In the genomic region with DNA sequence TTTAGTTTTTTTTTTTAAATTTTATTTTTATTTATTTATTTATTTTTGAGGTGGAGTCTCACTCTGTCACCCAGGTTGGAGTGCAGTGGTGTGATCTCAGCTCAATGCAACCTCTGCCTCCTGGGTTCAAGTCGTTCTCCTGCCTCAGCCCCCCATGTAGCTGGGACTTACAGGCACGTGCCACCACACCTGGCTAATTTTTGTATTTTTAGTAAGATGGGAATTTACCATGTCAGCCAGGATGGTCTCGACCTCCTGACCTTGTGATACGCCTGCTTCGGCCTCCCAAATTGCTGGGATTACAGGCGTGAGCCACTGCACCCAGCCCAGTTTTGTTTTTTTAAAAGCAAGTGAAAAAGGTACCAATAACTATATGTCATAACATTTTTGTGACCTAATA, we compare ENCODE assay signal across 8 cellular contexts. TPM values are rescaled to one million over a fixed set of nuclear protein-coding genes. Genes with fewer than 3 reads are reported as not detected.
DNase-seq lines count a peak whose midpoint lies in the region; ATAC-seq and TF ChIP-seq lines count a peak whose summit lies in the region.
"Not testable (repeated sequence)": the region's sequence is repeated elsewhere in the genome, so short reads cannot be mapped to it uniquely, and the experiment has no call there.

No MANE protein-coding gene starts in this region.

- H3K4me1 Mint-ChIP-seq in CD4-positive, alpha-beta memory T cell, result peaks cover 47 to 79% (median 61%) of the 10 kb centered on the region in 4 donors
- H3K4me1 Mint-ChIP-seq in IgD-negative memory B cell, result peaks cover 47 to 57% (median 55%) of the 10 kb centered on the region in 3 donors
- peaks cover 65% of the 10 kb centered on the region for H3K4me1 Mint-ChIP-seq in activated T-cell treated with anti-CD3 and anti-CD28 coated beads, Interleukin-2, amount 50 U/mL, for 72 hours (ENCODE audit: low read depth)
- peaks cover 47 to 61% of the 10 kb centered on the region in 2 donors for H3K4me1 Mint-ChIP-seq in natural killer cell treated with Interleukin-12 subunit alpha and Interleukin-12 subunit beta and Interleukin-15 and Interleukin-18, amount 100 ng/mL, for 72 hours (ENCODE audit: low read depth in 2 of 2)

- H3K9me3 ChIP-seq in CD4-positive, alpha-beta memory T cell (ENCODE audit: control insufficient read depth in 1 of 2, low read length in 2 of 2); SU-DHL-6 (ENCODE audit: insufficient read depth, low read length); ascending aorta; hepatocyte (ENCODE audit: low read depth); suprapubic skin: not testable (repeated sequence)

- CTCF ChIA-PET in CD4-positive, alpha-beta memory T cell (lab: Charles Lee; ENCODE audit: partially characterized antibody), result interaction anchor here (0.7 to 7.6 kb wide), 4 partner anchors 13 to 128 kb away, joined by 3 to 62 read pairs (median 3); a partner anchor contains a TSS

- H3K9ac ChIP-seq in SU-DHL-6 (ENCODE audit: low read length), result peak overlapping the region; percentile 13

- H3K4me1 ChIP-seq in CD4-positive, alpha-beta memory T cell (ENCODE audit: insufficient read depth, low read length), result peaks cover 80% of the 10 kb centered on the region
- H3K4me1 ChIP-seq in ascending aorta (peaks cover 0 to 34% of the 10 kb centered on the region in 2 donors), suprapubic skin (peaks cover 70% of the 10 kb centered on the region)
- not testable (repeated sequence) for H3K4me1 ChIP-seq in hepatocyte (ENCODE audit: insufficient read depth)

- not testable (repeated sequence) for H3K9me2 ChIP-seq in SU-DHL-6 (replicated peaks; ENCODE audit: insufficient read depth, low read length); hepatocyte (replicated peaks; ENCODE audit: insufficient read depth)

- not testable (repeated sequence) for H3K9me3 Mint-ChIP-seq in CD4-positive, alpha-beta memory T cell; IgD-negative memory B cell; activated T-cell treated with anti-CD3 and anti-CD28 coated beads, Interleukin-2, amount 50 U/mL, for 72 hours; natural killer cell treated with Interleukin-12 subunit alpha and Interleukin-12 subunit beta and Interleukin-15 and Interleukin-18, amount 100 ng/mL, for 72 hours

- POLR2A ChIA-PET in CD4-positive, alpha-beta memory T cell (lab: Charles Lee; ENCODE audit: partially characterized antibody), result interaction anchor here (0.8 to 1.5 kb wide), 4 partner anchors 13 to 82 kb away, joined by 3 to 5 read pairs (median 4); no protein-coding TSS in a partner anchor

- TF ChIP-seq POLR2A in suprapubic skin (IDR thresholded peaks at IDR 0.05), result not testable (repeated sequence)

- not testable (repeated sequence) for H3K27me3 ChIP-seq in CD4-positive, alpha-beta memory T cell (ENCODE audit: insufficient read depth, low read length); SU-DHL-6 (ENCODE audit: low read length); ascending aorta; hepatocyte; suprapubic skin

- not testable (repeated sequence) for H3K4me3 ChIP-seq in CD4-positive, alpha-beta memory T cell (ENCODE audit: low read length in 2 of 2); SU-DHL-6 (ENCODE audit: insufficient read depth, low read length, poor library complexity, severe bottlenecking); hepatocyte
- H3K4me3 ChIP-seq in ascending aorta (peak overlapping the region; percentile 38 to 92), suprapubic skin (peak overlapping the region; percentile 5)

- not testable (repeated sequence) for H3K27ac ChIP-seq in CD4-positive, alpha-beta memory T cell (ENCODE audit: low read depth, low read length); hepatocyte; suprapubic skin
- H3K27ac ChIP-seq in SU-DHL-6 (ENCODE audit: low read depth, low read length) (peak overlapping the region; percentile 36; the same call in 1 of the 2 replicates), ascending aorta (peak overlapping the region; percentile 28 to 98)

- not testable (repeated sequence) for H3K27me3 Mint-ChIP-seq in CD4-positive, alpha-beta memory T cell; IgD-negative memory B cell; activated T-cell treated with anti-CD3 and anti-CD28 coated beads, Interleukin-2, amount 50 U/mL, for 72 hours (ENCODE audit: low read depth); natural killer cell treated with Interleukin-12 subunit alpha and Interleukin-12 subunit beta and Interleukin-15 and Interleukin-18, amount 100 ng/mL, for 72 hours

- H2AFZ ChIP-seq in SU-DHL-6 (ENCODE audit: low read depth, low read length, severe bottlenecking); hepatocyte: not testable (repeated sequence)

- intact Hi-C loops in CD4-positive, alpha-beta memory T cell (cut with micrococcal nuclease), result not testable (repeated sequence)
- intact Hi-C loops in ascending aorta (cut with DNase I), result loop anchor here (10.0 kb wide), 1 partner anchor 1671 kb away; no protein-coding TSS in a partner anchor

- not testable (repeated sequence) for TF ChIP-seq CTCF in SU-DHL-6 (IDR thresholded peaks at IDR 0.05; ENCODE audit: insufficient read depth, low read length, poor library complexity, severe bottlenecking); ascending aorta (IDR thresholded peaks at IDR 0.05); hepatocyte (IDR thresholded peaks at IDR 0.05; ENCODE audit: poor library complexity); suprapubic skin (IDR thresholded peaks at IDR 0.05)

- H4K20me1 ChIP-seq in SU-DHL-6 (ENCODE audit: low read depth, low read length) (peaks cover 25% of the 10 kb centered on the region; the same call in 1 of the 2 replicates), hepatocyte (ENCODE audit: insufficient read depth, poor library complexity, severe bottlenecking) (peaks cover 77% of the 10 kb centered on the region)

- TF ChIP-seq EP300 in suprapubic skin (IDR thresholded peaks at IDR 0.05), result not testable (repeated sequence)

- 86% methylated on average over 6 of the region's 6 CpGs for WGBS in hepatocyte (ENCODE audit: low lambda C conversion rate, missing lambda C conversion rate)
- 87% methylated on average over 6 of the region's 6 CpGs for whole genome bisulfite sequencing in suprapubic skin

- H3K4me3 Mint-ChIP-seq in CD4-positive, alpha-beta memory T cell, result peak overlapping the region in 7 of 8 donors; percentile 21 to 63 (median 47)
- peak overlapping the region in 3 of 4 donors; percentile 44 to 70 (median 55) for H3K4me3 Mint-ChIP-seq in IgD-negative memory B cell
- H3K4me3 Mint-ChIP-seq in activated T-cell treated with anti-CD3 and anti-CD28 coated beads, Interleukin-2, amount 50 U/mL, for 72 hours, result peak overlapping the region; percentile 67 to 73
- H3K4me3 Mint-ChIP-seq in natural killer cell treated with Interleukin-12 subunit alpha and Interleukin-12 subunit beta and Interleukin-15 and Interleukin-18, amount 100 ng/mL, for 72 hours, result peak overlapping the region; percentile 35

- peak overlapping the region; percentile 95 for H3K4me2 ChIP-seq in SU-DHL-6 (ENCODE audit: low read depth, low read length, poor library complexity, severe bottlenecking)
- H3K4me2 ChIP-seq in hepatocyte, result peak overlapping the region; percentile 71

- H3K79me2 ChIP-seq in SU-DHL-6 (ENCODE audit: insufficient read depth, low read length), result peaks cover 98% of the 10 kb centered on the region
- H3K79me2 ChIP-seq in hepatocyte, result peaks cover 99% of the 10 kb centered on the region

- not testable (repeated sequence) for H3K36me3 ChIP-seq in CD4-positive, alpha-beta memory T cell (ENCODE audit: insufficient read depth, low read length); ascending aorta; hepatocyte (replicated peaks; ENCODE audit: insufficient read depth, low read depth); suprapubic skin
- peaks cover 15% of the 10 kb centered on the region for H3K36me3 ChIP-seq in SU-DHL-6 (ENCODE audit: low read length)

- H3K36me3 Mint-ChIP-seq in CD4-positive, alpha-beta memory T cell, result peaks cover 7 to 33% of the 10 kb centered on the region in 2 donors
- not testable (repeated sequence) for H3K36me3 Mint-ChIP-seq in IgD-negative memory B cell
- H3K36me3 Mint-ChIP-seq in activated T-cell treated with anti-CD3 and anti-CD28 coated beads, Interleukin-2, amount 50 U/mL, for 72 hours (ENCODE audit: insufficient read depth in 2 of 2), result peaks cover 13 to 36% of the 10 kb centered on the region in 2 donors
- peaks cover 16% of the 10 kb centered on the region for H3K36me3 Mint-ChIP-seq in natural killer cell treated with Interleukin-12 subunit alpha and Interleukin-12 subunit beta and Interleukin-15 and Interleukin-18, amount 100 ng/mL, for 72 hours

- not testable (repeated sequence) for DNase-seq in CD4-positive, alpha-beta memory T cell; activated T-cell treated with anti-CD3 and anti-CD28 coated beads, Interleukin-2, amount 50 U/mL, for 72 hours; ascending aorta (ENCODE audit: low spot score in 2 of 2); hepatocyte (ENCODE audit: low spot score); natural killer cell treated with Interleukin-12 subunit alpha and Interleukin-12 subunit beta and Interleukin-15 and Interleukin-18, amount 100 ng/mL, for 72 hours (ENCODE audit: low spot score); suprapubic skin (ENCODE audit: low spot score in 2 of 2)

- ATAC-seq in activated T-cell treated with anti-CD3 and anti-CD28 coated beads, Interleukin-2, amount 50 U/mL, for 72 hours (replicated peaks in 1 of 2); natural killer cell treated with Interleukin-12 subunit alpha and Interleukin-12 subunit beta and Interleukin-15 and Interleukin-18, amount 100 ng/mL, for 72 hours: not testable (repeated sequence)

- peaks cover 56% of the 10 kb centered on the region for H3F3A ChIP-seq in SU-DHL-6 (ENCODE audit: insufficient read depth)

- H3K27ac Mint-ChIP-seq in CD4-positive, alpha-beta memory T cell, result peak overlapping the region in 1 of 7 donors; percentile 12
- H3K27ac Mint-ChIP-seq in IgD-negative memory B cell, result peak overlapping the region in 1 of 3 donors; percentile 63
- H3K27ac Mint-ChIP-seq in activated T-cell treated with anti-CD3 and anti-CD28 coated beads, Interleukin-2, amount 50 U/mL, for 72 hours, result peak overlapping the region; percentile 69
- not testable (repeated sequence) for H3K27ac Mint-ChIP-seq in natural killer cell treated with Interleukin-12 subunit alpha and Interleukin-12 subunit beta and Interleukin-15 and Interleukin-18, amount 100 ng/mL, for 72 hours

RNA-seq across cellular contexts. Expression of a gene that starts 5.2 kb away (rescaled TPM):
- total RNA-seq in CD4-positive, alpha-beta memory T cell, result 100 to 1,000 TPM; 200 to 208 TPM
- polyA plus RNA-seq in CD4-positive, alpha-beta memory T cell, result 10 to 100 TPM; 27.0 to 64.6 TPM
- 40.3 TPM for polyA plus RNA-seq in IgD-negative memory B cell
- 100 to 1,000 TPM; 269 to 288 TPM for total RNA-seq in activated T-cell treated with anti-CD3 and anti-CD28 coated beads, Interleukin-2, amount 50 U/mL, for 72 hours
- total RNA-seq in ascending aorta, result 132 TPM
- total RNA-seq in hepatocyte, result 385 and 460 TPM in 2 replicates
- 78.8 and 78.9 TPM in 2 replicates for polyA plus RNA-seq in hepatocyte
- total RNA-seq in natural killer cell treated with Interleukin-12 subunit alpha and Interleukin-12 subunit beta and Interleukin-15 and Interleukin-18, amount 100 ng/mL, for 72 hours, result 100 to 1,000 TPM; 221 to 318 TPM
- 100 to 1,000 TPM in 1 of 4 donors, 10 to 100 TPM in 3; 60.6 to 128 (median 75.7) TPM for total RNA-seq in suprapubic skin
